1 cellular context compared by ENCODE assay signal in genomic region chr11:403761-404431, GRCh38.
A peak's percentile ranks its signal among the peaks of the same experiment; 100 is the strongest.
TF ChIP-seq lines count a peak whose summit lies in the region.

No MANE protein-coding gene starts in this region.

TF ChIP-seq in K562, 482 proteins besides CTCF, POLR2A, EP300 and RAD21:
- TF ChIP-seq POLR2G (IDR thresholded peaks at IDR 0.05; ENCODE audit: low read depth, low read length), result peak; percentile 37; the same call in 1 of the 2 replicates
- no peak for TF ChIP-seq SIN3A (IDR thresholded peaks at IDR 0.05; ENCODE audit: borderline replicate concordance in 2 of 2, control insufficient read depth in 1 of 2, low read depth in 2 of 2, low read length in 2 of 2)
